30 cellular contexts compared by ENCODE assay signal in genomic region chr9:36832232-36832795, GRCh38.
A peak's percentile ranks its signal among the peaks of the same experiment; 100 is the strongest.
DNase-seq lines count a peak whose midpoint lies in the region; ATAC-seq and TF ChIP-seq lines count a peak whose summit lies in the region.
"Had no signal": no experiment of that assay in that cellular context is flagged by ENCODE, and none has a peak within 500 bp of the region (broad histone marks: within the 10 kb centered on the region; RNA-seq: fewer than 3 reads in every experiment).

No MANE protein-coding gene starts in this region.

- H3K9me3 ChIP-seq in Karpas-422 (ENCODE audit: low read length) (no peaks in the 10 kb centered on the region), osteoblast (ENCODE audit: low read depth, low read length) (no peaks in the 10 kb centered on the region), PC-9 (ENCODE audit: insufficient read depth, low read depth) (no peaks in the 10 kb centered on the region)
- H3K9me3 ChIP-seq: Caco-2, heart right ventricle, prostate gland, transverse colon had no signal

- CTCF ChIA-PET in activated B cell treated with CpG ODN at 0.5 μM for 24 hours (lab: Charles Lee) (no interaction called here), PC-9 (lab: Charles Lee) (no interaction called here)

- intact Hi-C loops in CD14-positive monocyte (cut with micrococcal nuclease) (no loop called here), activated B cell treated with CpG ODN at 0.5 μM for 24 hours (cut with micrococcal nuclease) (loop anchor here (5.0 to 10.0 kb wide), 2 partner anchors 65 to 428 kb away; partner anchors contain the start of gene RNF38), PC-9 (cut with micrococcal nuclease; ENCODE audit: unreplicated experiment) (no loop called here)

- POLR2A ChIA-PET in activated B cell treated with CpG ODN at 0.5 μM for 24 hours (lab: Charles Lee) (interaction anchor here (0.5 to 1.2 kb wide), 3 partner anchors 11 to 748 kb away, joined by 3 to 6 read pairs (median 3); no protein-coding TSS in a partner anchor), PC-9 (lab: Charles Lee; ENCODE audit: unreplicated experiment) (no interaction called here)

- peak overlapping the region; percentile 1 for H3K4me2 ChIP-seq in Karpas-422 (ENCODE audit: low read depth, low read length, poor library complexity, severe bottlenecking)
- no peak overlapping the region for H3K4me2 ChIP-seq in osteoblast (ENCODE audit: insufficient read depth, low read length)
- no peak overlapping the region for H3K4me2 ChIP-seq in PC-9

- TF ChIP-seq CTCF in CD14-positive monocyte (IDR thresholded peaks at IDR 0.05) (no peak), activated B cell treated with CpG ODN at 0.5 μM for 24 hours (IDR thresholded peaks at IDR 0.05) (no peak), osteoblast (IDR thresholded peaks at IDR 0.05; ENCODE audit: extremely low read depth, low read depth, low read length) (no peak), PC-9 (conservative IDR thresholded peaks at IDR 0.05) (no peak)

- H3K4me1 Mint-ChIP-seq in CD14-positive monocyte (no peaks in the 10 kb centered on the region), activated B cell treated with CpG ODN at 0.5 μM for 24 hours (peaks cover 70% of the 10 kb centered on the region)
- no peaks in the 10 kb centered on the region for H3K4me1 Mint-ChIP-seq in activated T-cell treated with anti-CD3 and anti-CD28 coated beads, Interleukin-2, amount 50 U/mL, for 4 hours (ENCODE audit: low read depth)
- H3K4me1 Mint-ChIP-seq: activated CD4-positive, alpha-beta memory T cell treated with anti-CD3 and anti-CD28 coated beads, Interleukin-2, amount 10 ng/mL, durations not matched to agents 7 days and 5 days; endodermal cell had no signal

- H3K4me1 ChIP-seq in Karpas-422 (ENCODE audit: low read length) (peaks cover 61% of the 10 kb centered on the region), osteoblast (ENCODE audit: insufficient read depth, low read length) (no peaks in the 10 kb centered on the region), PC-9 (replicated peaks; ENCODE audit: insufficient read depth) (no peaks in the 10 kb centered on the region)
- H3K4me1 ChIP-seq: heart right ventricle, prostate gland, transverse colon had no signal

- H3K27ac Mint-ChIP-seq in CD14-positive monocyte (no peak overlapping the region), activated B cell treated with CpG ODN at 0.5 μM for 24 hours (peak overlapping the region; percentile 57)
- H3K27ac Mint-ChIP-seq: activated CD4-positive, alpha-beta memory T cell treated with anti-CD3 and anti-CD28 coated beads, Interleukin-2, amount 10 ng/mL, durations not matched to agents 7 days and 5 days; activated naive CD8-positive, alpha-beta T cell; activated T-helper 2 cell treated with anti-CD3 and anti-CD28 coated beads, Interferon-gamma antibody, Interleukin-2, Interleukin-4, amounts not matched to agents 10 μg/mL and 5 μg/mL and 100 μg/mL, durations not matched to agents 14 hours and 24 hours and 36 hours; endodermal cell; T-helper 1 cell treated with Interleukin-12 subunit alpha and Interleukin-12 subunit beta and Interleukin-4 antibody, amounts not matched to agents 30 μg/mL and 1 μg/mL, for 36 hours had no signal

- no peak overlapping the region for H3K4me3 Mint-ChIP-seq in CD14-positive monocyte
- no peak overlapping the region for H3K4me3 Mint-ChIP-seq in activated B cell treated with CpG ODN at 0.5 μM for 24 hours
- no peak overlapping the region for H3K4me3 Mint-ChIP-seq in activated T-cell treated with anti-CD3 and anti-CD28 coated beads, Interleukin-2, amount 50 U/mL, for 4 hours
- H3K4me3 Mint-ChIP-seq: activated CD4-positive, alpha-beta memory T cell treated with anti-CD3 and anti-CD28 coated beads, Interleukin-2, amount 10 ng/mL, durations not matched to agents 7 days and 5 days; activated naive CD8-positive, alpha-beta T cell; endodermal cell; T-helper 1 cell treated with Interleukin-12 subunit alpha and Interleukin-12 subunit beta and Interleukin-4 antibody, amounts not matched to agents 30 μg/mL and 1 μg/mL, for 36 hours had no signal

- BruUV-seq in PC-9 (replicated peaks; lab: Mats Ljungman, UMichigan) = no TSS peak

- H3K4me3 ChIP-seq in Karpas-422 (ENCODE audit: low read length) (no peak overlapping the region), osteoblast (ENCODE audit: insufficient read depth, low read length) (no peak overlapping the region), PC-9 (no peak overlapping the region)
- H3K4me3 ChIP-seq: cardiac muscle cell, coronary artery, heart right ventricle, prostate gland, skin epidermis, transverse colon had no signal

- H4K20me1 ChIP-seq in Karpas-422 (ENCODE audit: insufficient read depth, low read depth, low read length) = peaks cover 4% of the 10 kb centered on the region; the same call in 1 of the 2 replicates
- H4K20me1 ChIP-seq in osteoblast (ENCODE audit: insufficient read depth, low read length) = no peaks in the 10 kb centered on the region
- no peaks in the 10 kb centered on the region for H4K20me1 ChIP-seq in PC-9 (ENCODE audit: insufficient read depth)

- peak overlapping the region; percentile 13 for H3K9ac ChIP-seq in Karpas-422 (ENCODE audit: low read length)

- peak; percentile 21 for DNase-seq in CD14-positive monocyte (ENCODE audit: low spot score)
- peak; percentile 58 for DNase-seq in Karpas-422
- DNase-seq in activated B cell treated with CpG ODN at 0.5 μM for 24 hours = peak; percentile 12
- DNase-seq in osteoblast (ENCODE audit: insufficient read length, low spot score, missing footprints) = peak; percentile 62
- DNase-seq in T-helper 1 cell = no peak
- DNase-seq in activated T-cell treated with anti-CD3 and anti-CD28 coated beads, Interleukin-2, amount 50 U/mL, for 4 hours = no peak
- DNase-seq in PC-9 = no peak
- DNase-seq: activated CD4-positive, alpha-beta memory T cell treated with anti-CD3 and anti-CD28 coated beads, Interleukin-2, amount 10 ng/mL, durations not matched to agents 7 days and 5 days; activated CD4-positive, alpha-beta T cell treated with anti-CD3 and anti-CD28 coated beads for 1 hour; DMS79 treated with DMSO at 0.1 percent for 48 hours; endodermal cell; foreskin fibroblast; heart right ventricle; KBM-7; MM.1S; NCI-H1436 treated with DMSO at 0.1 percent for 48 hours; NCI-H2171 treated with DMSO at 0.1 percent for 48 hours; NCI-H510A treated with DMSO at 0.1 percent for 48 hours; stimulated activated CD8-positive, alpha-beta memory T cell treated with anti-CD3 and anti-CD28 coated beads, Interleukin-4, amount 100 ng/mL, for 48 hours; transverse colon had no signal

- H3K79me2 ChIP-seq in Karpas-422 (ENCODE audit: low read length) = no peaks in the 10 kb centered on the region
- no peaks in the 10 kb centered on the region for H3K79me2 ChIP-seq in osteoblast (ENCODE audit: insufficient read depth, low read length)
- no peaks in the 10 kb centered on the region for H3K79me2 ChIP-seq in PC-9 (ENCODE audit: low read depth)

- ATAC-seq in activated B cell treated with CpG ODN at 0.5 μM for 24 hours (ENCODE audit: low read depth) = no peak
- ATAC-seq in activated T-cell treated with anti-CD3 and anti-CD28 coated beads, Interleukin-2, amount 50 U/mL, for 4 hours = no peak
- ATAC-seq: esophagus mucosa, heart right ventricle, Panc1 had no signal

- H3K36me3 Mint-ChIP-seq in CD14-positive monocyte (no peaks in the 10 kb centered on the region), activated B cell treated with CpG ODN at 0.5 μM for 24 hours (ENCODE audit: low read depth) (peaks cover 13% of the 10 kb centered on the region)
- H3K36me3 Mint-ChIP-seq in activated T-cell treated with anti-CD3 and anti-CD28 coated beads, Interleukin-2, amount 50 U/mL, for 4 hours (ENCODE audit: insufficient read depth) = no peaks in the 10 kb centered on the region
- H3K36me3 Mint-ChIP-seq: activated naive CD8-positive, alpha-beta T cell had no signal

- H3K27me3 ChIP-seq in Karpas-422 (ENCODE audit: low read length) = no peaks in the 10 kb centered on the region
- H3K27me3 ChIP-seq in osteoblast (ENCODE audit: insufficient read depth, low read length) = peaks cover 17% of the 10 kb centered on the region
- H3K27me3 ChIP-seq in PC-9 (ENCODE audit: insufficient read depth, low read depth) = no peaks in the 10 kb centered on the region; the same call in 1 of the 2 replicates
- H3K27me3 ChIP-seq: cardiac muscle cell, transverse colon had no signal

- peaks cover 0 to 8% (median 0%) of the 10 kb centered on the region in 7 donors for H3K9me3 Mint-ChIP-seq in CD14-positive monocyte
- H3K9me3 Mint-ChIP-seq in activated B cell treated with CpG ODN at 0.5 μM for 24 hours = no peaks in the 10 kb centered on the region
- no peaks in the 10 kb centered on the region for H3K9me3 Mint-ChIP-seq in activated T-cell treated with anti-CD3 and anti-CD28 coated beads, Interleukin-2, amount 50 U/mL, for 4 hours
- H3K9me3 Mint-ChIP-seq: activated CD4-positive, alpha-beta memory T cell treated with anti-CD3 and anti-CD28 coated beads, Interleukin-2, amount 10 ng/mL, durations not matched to agents 7 days and 5 days; activated T-helper 2 cell treated with anti-CD3 and anti-CD28 coated beads, Interferon-gamma antibody, Interleukin-2, Interleukin-4, amounts not matched to agents 10 μg/mL and 5 μg/mL and 100 μg/mL, durations not matched to agents 14 hours and 24 hours and 36 hours; endodermal cell; T-helper 1 cell treated with Interleukin-12 subunit alpha and Interleukin-12 subunit beta and Interleukin-4 antibody, amounts not matched to agents 30 μg/mL and 1 μg/mL, for 36 hours had no signal

- no peak overlapping the region for H2AFZ ChIP-seq in Karpas-422 (ENCODE audit: low read length)
- no peak overlapping the region for H2AFZ ChIP-seq in osteoblast (ENCODE audit: low read length)
- H2AFZ ChIP-seq in PC-9 = no peak overlapping the region

- H3K27me3 Mint-ChIP-seq in CD14-positive monocyte (ENCODE audit: low read depth in 3 of 3) (peaks cover 0 to 6% (median 0%) of the 10 kb centered on the region in 3 donors), activated B cell treated with CpG ODN at 0.5 μM for 24 hours (no peaks in the 10 kb centered on the region)
- H3K27me3 Mint-ChIP-seq in activated T-cell treated with anti-CD3 and anti-CD28 coated beads, Interleukin-2, amount 50 U/mL, for 4 hours (ENCODE audit: low read depth) = peaks cover 4% of the 10 kb centered on the region
- H3K27me3 Mint-ChIP-seq: activated naive CD8-positive, alpha-beta T cell had no signal

- H3K27ac ChIP-seq in Karpas-422 (ENCODE audit: low read length) (no peak overlapping the region), osteoblast (ENCODE audit: low read depth, low read length) (no peak overlapping the region), PC-9 (no peak overlapping the region)
- H3K27ac ChIP-seq: cardiac muscle cell, coronary artery, heart right ventricle, prostate gland, skin epidermis, transverse colon had no signal

- H3F3A ChIP-seq in PC-9 (ENCODE audit: insufficient read depth, low read depth) = no peaks in the 10 kb centered on the region

- H3K36me3 ChIP-seq in Karpas-422 (ENCODE audit: insufficient read depth, low read length) = peaks cover 10% of the 10 kb centered on the region; the same call in 1 of the 2 replicates
- H3K36me3 ChIP-seq in osteoblast (ENCODE audit: insufficient read depth, low read length) = no peaks in the 10 kb centered on the region
- H3K36me3 ChIP-seq in PC-9 (ENCODE audit: low read depth) = no peaks in the 10 kb centered on the region
- H3K36me3 ChIP-seq: cardiac muscle cell, heart right ventricle, prostate gland, transverse colon had no signal

- H3K9me2 ChIP-seq in Karpas-422 (replicated peaks; ENCODE audit: insufficient read depth, low read length) (no peaks in the 10 kb centered on the region), PC-9 (ENCODE audit: insufficient read depth) (no peaks in the 10 kb centered on the region)

Comparison
In these comparisons a context has a peak if more than half of its experiments do, and no peak if none do; other contexts are left out.
1. DNase-seq: peak in CD14-positive monocyte (single experiment), Karpas-422 (single experiment), activated B cell treated with CpG ODN at 0.5 μM for 24 hours (single experiment) and osteoblast (single experiment); none in T-helper 1 cell (0 of 5), activated T-cell treated with anti-CD3 and anti-CD28 coated beads, Interleukin-2, amount 50 U/mL, for 4 hours (single experiment) and PC-9 (0 of 2).